8 cellular contexts compared by ENCODE assay signal in genomic region chr2:26521054-26521912, GRCh38. TPM values are rescaled to one million over a fixed set of nuclear protein-coding genes. Genes with fewer than 3 reads are reported as not detected.
DNase-seq lines count a peak whose midpoint lies in the region; ATAC-seq lines count a peak whose summit lies in the region.

No MANE protein-coding gene starts in this region.

- ATAC-seq in GM19467 (IDR thresholded peaks at IDR 0.05; ENCODE audit: unreplicated experiment) (no peak), HG03095 (IDR thresholded peaks at IDR 0.05; ENCODE audit: unreplicated experiment) (no peak), GM21825 (IDR thresholded peaks at IDR 0.05; ENCODE audit: unreplicated experiment) (no peak)

- no peaks in the 10 kb centered on the region for H3K27me3 ChIP-seq in H7 (ENCODE audit: control insufficient read depth, insufficient read depth, low read length)

- H3K36me3 ChIP-seq in H7 (replicated peaks; ENCODE audit: control insufficient read depth, insufficient read depth, low read length) = no peaks in the 10 kb centered on the region

- DNase-seq in COLO668 (lab: John Stamatoyannopoulos, UW; ENCODE audit: unreplicated experiment) = peak; percentile 55
- DNase-seq in H7 = peak; percentile 93
- peak; percentile 70 for DNase-seq in RPMI8226
- peak; percentile 23 for DNase-seq in iPS DF 19.7 (ENCODE audit: low read depth, low spot score)
- DNase-seq in KG1 (lab: John Stamatoyannopoulos, UW) = no peak

- H3K4me3 ChIP-seq in H7 (ENCODE audit: insufficient read depth, low read depth, low read length) = no peak overlapping the region

RNA-seq across cellular contexts. Expression of gene OTOF, which starts 43.4 kb away (rescaled TPM):
- total RNA-seq in H7 (2014; rRNA removed; shearing (Covaris generic)) = 0.07 and 0.14 TPM in 2 replicates
